In genomic region chr12:95303476-95303875, GRCh38 we compare ENCODE assay signal across 28 cellular contexts.
DNase-seq lines count a peak whose midpoint lies in the region; ATAC-seq, FAIRE-seq and TF ChIP-seq lines count a peak whose summit lies in the region.
"Had no signal": no experiment of that assay in that cellular context is flagged by ENCODE, and none has a peak within 500 bp of the region (broad histone marks: within the 10 kb centered on the region; RNA-seq: fewer than 3 reads in every experiment).

No MANE protein-coding gene starts in this region.

- H3K4me3 ChIP-seq in A549 (no peak overlapping the region), HEK293 (ENCODE audit: low read depth, low read length) (no peak overlapping the region), brain microvascular endothelial cell (ENCODE audit: low read depth, low read length) (no peak overlapping the region)
- H3K4me3 ChIP-seq: breast epithelium, GM23338, neural progenitor cell, right atrium auricular region, thoracic aorta had no signal

- no peak for TF ChIP-seq CTCF in A549 (IDR thresholded peaks at IDR 0.05)
- no peak for TF ChIP-seq CTCF in HEK293 (tag by site-specific recombination; IDR thresholded peaks at IDR 0.05)
- no peak for TF ChIP-seq CTCF in brain microvascular endothelial cell (IDR thresholded peaks at IDR 0.05; ENCODE audit: low read depth, low read length, missing control alignments)

- TF ChIP-seq EP300 in A549 (IDR thresholded peaks at IDR 0.05): no peak

- DNase-seq in A549 (ENCODE audit: low read depth in 1 of 2, low spot score in 1 of 2) (no peak), brain microvascular endothelial cell (no peak), iris pigment epithelial cell (ENCODE audit: low read depth) (peak; percentile 62), NCI-H748 treated with DMSO at 0.1 percent for 48 hours (lab: John Stamatoyannopoulos, UW) (no peak), urothelium cell line (ENCODE audit: low spot score) (no peak), OCI-M2 (lab: John Stamatoyannopoulos, UW; ENCODE audit: unreplicated experiment) (no peak)
- DNase-seq: activated CD4-positive, alpha-beta memory T cell treated with anti-CD3 and anti-CD28 coated beads for 36 hours; activated CD4-positive, CD25-positive, alpha-beta regulatory T cell treated with anti-CD3 and anti-CD28 coated beads, Interleukin-2, amount 50 U/mL, for 72 hours; activated naive CD4-positive, alpha-beta T cell treated with anti-CD3 and anti-CD28 coated beads, Interleukin-2, amount 50 U/mL, for 16 hours; amygdala; effector CD4-positive, alpha-beta T cell; KG1; left ventricle myocardium superior; NCI-H1105 treated with DMSO at 0.1 percent for 48 hours; NCI-H1930; NCI-H2227 treated with DMSO at 0.1 percent for 48 hours; NCI-H526 treated with DMSO at 0.1 percent for 48 hours; stimulated activated naive CD8-positive, alpha-beta T cell treated with anti-CD3 and anti-CD28 coated beads, Interleukin-15, amount 100 ng/mL, for 72 hours had no signal

- WGBS in A549 (ENCODE audit: missing lambda C conversion rate): 93% methylated on average over 1 of the region's 1 CpG

- no peak for TF ChIP-seq RAD21 in A549 (conservative IDR thresholded peaks at IDR 0.05 in 1 of 2, IDR thresholded peaks at IDR 0.05 in 1 of 2)

- in situ Hi-C loops in brain microvascular endothelial cell (cut with HindIII; ENCODE audit: low pct_ligation_motif_present, low sequenced_read_pairs): no loop called here

- POLR2A ChIA-PET in A549 (lab: Yijun Ruan, JAX): no interaction called here
- POLR2A ChIA-PET in HEK293 (lab: Yijun Ruan, JAX): no interaction called here

- CTCF ChIA-PET in A549 (lab: Yijun Ruan, JAX) (interaction anchor here (0.6 to 3.2 kb wide), 6 partner anchors 10 to 186 kb away, joined by 3 to 9 read pairs (median 4); no protein-coding TSS in a partner anchor), HEK293 (lab: Yijun Ruan, JAX) (interaction anchor here (0.6 to 1.1 kb wide), 2 partner anchors 10 to 241 kb away, joined by 3 to 5 read pairs; no protein-coding TSS in a partner anchor)

- H3K36me3 ChIP-seq in HEK293 (ENCODE audit: control insufficient read depth in 2 of 2, insufficient read depth in 1 of 2, low read length in 2 of 2): peaks cover 17 to 29% of the 10 kb centered on the region in 2 experiments
- peaks cover 9% of the 10 kb centered on the region for H3K36me3 ChIP-seq in brain microvascular endothelial cell (replicated peaks)
- H3K36me3 ChIP-seq: breast epithelium had no signal

- H3K4me1 ChIP-seq in A549: peaks cover 42% of the 10 kb centered on the region
- peaks cover 10% of the 10 kb centered on the region for H3K4me1 ChIP-seq in HEK293 (ENCODE audit: control insufficient read depth, insufficient read depth, low read length)
- H3K4me1 ChIP-seq: breast epithelium, right atrium auricular region had no signal

- peak; percentile 87 for FAIRE-seq in A549 (lab: Jason Lieb, UNC)
- no peak for FAIRE-seq in urothelium cell line (lab: Jason Lieb, UNC)
- FAIRE-seq: keratinocyte, TTC549 had no signal

- peak overlapping the region; percentile 22; the same call in 1 of the 3 replicates for H3K4me2 ChIP-seq in A549
- H3K4me2 ChIP-seq: GM23338, neural progenitor cell had no signal

- no peaks in the 10 kb centered on the region for H3K9me3 ChIP-seq in A549
- H3K9me3 ChIP-seq in HEK293 (ENCODE audit: control insufficient read depth, insufficient read depth, low read depth, low read length): no peaks in the 10 kb centered on the region
- H3K9me3 ChIP-seq: breast epithelium, right atrium auricular region, thoracic aorta had no signal

- H3K27ac ChIP-seq in A549: no peak overlapping the region
- no peak overlapping the region for H3K27ac ChIP-seq in HEK293 (ENCODE audit: extremely low read depth, low read depth, low read length)
- peak overlapping the region; percentile 7 for H3K27ac ChIP-seq in brain microvascular endothelial cell
- H3K27ac ChIP-seq: 22Rv1, breast epithelium, neural progenitor cell, right atrium auricular region had no signal

- ATAC-seq in A549 (no peak), HG03469 (IDR thresholded peaks at IDR 0.05; ENCODE audit: unreplicated experiment) (no peak)
- ATAC-seq: GM23338; left ventricle myocardium superior; stimulated activated naive CD8-positive, alpha-beta T cell treated with anti-CD3 and anti-CD28 coated beads, Interleukin-15, amount 100 ng/mL, for 72 hours had no signal

- no peaks in the 10 kb centered on the region for H3K27me3 ChIP-seq in brain microvascular endothelial cell (replicated peaks)
- H3K27me3 ChIP-seq: breast epithelium, neural progenitor cell, right atrium auricular region had no signal

- TF ChIP-seq POLR2A in A549 (IDR thresholded peaks at IDR 0.05; ENCODE audit: low read length): no peak

TF ChIP-seq in A549, 52 proteins besides CTCF, POLR2A, EP300 and RAD21:
- TF ChIP-seq, protein P1, sequence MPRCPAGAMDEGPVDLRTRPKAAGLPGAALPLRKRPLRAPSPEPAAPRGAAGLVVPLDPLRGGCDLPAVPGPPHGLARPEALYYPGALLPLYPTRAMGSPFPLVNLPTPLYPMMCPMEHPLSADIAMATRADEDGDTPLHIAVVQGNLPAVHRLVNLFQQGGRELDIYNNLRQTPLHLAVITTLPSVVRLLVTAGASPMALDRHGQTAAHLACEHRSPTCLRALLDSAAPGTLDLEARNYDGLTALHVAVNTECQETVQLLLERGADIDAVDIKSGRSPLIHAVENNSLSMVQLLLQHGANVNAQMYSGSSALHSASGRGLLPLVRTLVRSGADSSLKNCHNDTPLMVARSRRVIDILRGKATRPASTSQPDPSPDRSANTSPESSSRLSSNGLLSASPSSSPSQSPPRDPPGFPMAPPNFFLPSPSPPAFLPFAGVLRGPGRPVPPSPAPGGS (IDR thresholded peaks at IDR 0.05): no peak
- TF ChIP-seq HOXB5 (CRISPR knock-in tag; IDR thresholded peaks at IDR 0.05) (no peak), SMC3 (IDR thresholded peaks at IDR 0.05) (no peak), MAFK (IDR thresholded peaks at IDR 0.05; ENCODE audit: partially characterized antibody) (no peak), JUN (IDR thresholded peaks at IDR 0.05) (no peak)
- TF ChIP-seq, protein P2, sequence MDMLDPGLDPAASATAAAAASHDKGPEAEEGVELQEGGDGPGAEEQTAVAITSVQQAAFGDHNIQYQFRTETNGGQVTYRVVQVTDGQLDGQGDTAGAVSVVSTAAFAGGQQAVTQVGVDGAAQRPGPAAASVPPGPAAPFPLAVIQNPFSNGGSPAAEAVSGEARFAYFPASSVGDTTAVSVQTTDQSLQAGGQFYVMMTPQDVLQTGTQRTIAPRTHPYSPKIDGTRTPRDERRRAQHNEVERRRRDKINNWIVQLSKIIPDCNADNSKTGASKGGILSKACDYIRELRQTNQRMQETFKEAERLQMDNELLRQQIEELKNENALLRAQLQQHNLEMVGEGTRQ (IDR thresholded peaks at IDR 0.05): no peak

TF ChIP-seq in HEK293, 187 proteins besides CTCF, POLR2A, EP300 and RAD21:
- TF ChIP-seq ZNF280D (tag by site-specific recombination; IDR thresholded peaks at IDR 0.05) (no peak), ZNF24 (tag by site-specific recombination; IDR thresholded peaks at IDR 0.05) (no peak), ZNF560 (tag by site-specific recombination; IDR thresholded peaks at IDR 0.05; ENCODE audit: borderline replicate concordance) (no peak), ZNF629 (tag by site-specific recombination; IDR thresholded peaks at IDR 0.05) (no peak), PRDM6 (tag by site-specific recombination; IDR thresholded peaks at IDR 0.05) (peak; percentile 40)
